6 cellular contexts compared by ENCODE assay signal in genomic region chr17:50804749-50805475, GRCh38. TPM values are rescaled to one million over a fixed set of nuclear protein-coding genes. Genes with fewer than 3 reads are reported as not detected.
"Had no signal": no experiment of that assay in that cellular context is flagged by ENCODE, and none has a peak within 500 bp of the region (broad histone marks: within the 10 kb centered on the region; RNA-seq: fewer than 3 reads in every experiment).

No MANE protein-coding gene starts in this region.

RNA-seq across cellular contexts. Expression of gene WFIKKN2, which starts 30.5 kb away (rescaled TPM):
- total RNA-seq: GM23338, H4, H7, HT1080 had no signal
- polyA plus RNA-seq: GM23338, IgD-negative memory B cell had no signal

RNA-seq across cellular contexts. Expression of gene ANKRD40CL, which starts 37.6 kb away (rescaled TPM):
- total RNA-seq: GM23338, H4, H7, HFFc6, HT1080 had no signal
- polyA plus RNA-seq: GM23338, IgD-negative memory B cell had no signal
